14 cellular contexts compared by ENCODE assay signal in genomic region chr2:138716183-138716582, GRCh38.
DNase-seq lines count a peak whose midpoint lies in the region; ATAC-seq, FAIRE-seq and TF ChIP-seq lines count a peak whose summit lies in the region.
"Had no signal": no experiment of that assay in that cellular context is flagged by ENCODE, and none has a peak within 500 bp of the region (broad histone marks: within the 10 kb centered on the region; RNA-seq: fewer than 3 reads in every experiment).

No MANE protein-coding gene starts in this region.

- dilution Hi-C loops in keratinocyte (cut with MboI; ENCODE audit: extremely low pct_ligation_motif_present, low sequenced_read_pairs), result no loop called here

- peak; percentile 53 for FAIRE-seq in keratinocyte (lab: Jason Lieb, UNC)

- H3K79me2 ChIP-seq in keratinocyte (ENCODE audit: control insufficient read depth, insufficient read depth, low read length), result no peaks in the 10 kb centered on the region

- no peak overlapping the region for H2AFZ ChIP-seq in keratinocyte (ENCODE audit: control insufficient read depth, low read length)

- H3K27ac ChIP-seq in keratinocyte (ENCODE audit: control insufficient read depth, insufficient read depth, low read length) (no peak overlapping the region), caudate nucleus (ENCODE audit: low read depth, low read length) (no peak overlapping the region)
- H3K27ac ChIP-seq: sigmoid colon had no signal

- H3K27me3 ChIP-seq in keratinocyte (ENCODE audit: control insufficient read depth, extremely low read depth, insufficient read depth, low read length), result no peaks in the 10 kb centered on the region
- H3K27me3 ChIP-seq: sigmoid colon had no signal

- H3K27ac Mint-ChIP-seq in activated naive CD4-positive, alpha-beta T cell treated with anti-CD3 and anti-CD28 coated beads, Interleukin-2, amount 10 ng/mL, durations not matched to agents 7 days and 5 days, result no peak overlapping the region
- H3K27ac Mint-ChIP-seq: activated CD8-positive, alpha-beta memory T cell treated with anti-CD3 and anti-CD28 coated beads, Interleukin-2, amount 10 ng/mL, durations not matched to agents 7 days and 5 days; T-helper 1 cell treated with Interleukin-12 subunit alpha and Interleukin-12 subunit beta and Interleukin-4 antibody, amounts not matched to agents 30 μg/mL and 1 μg/mL, for 36 hours had no signal

- no peak overlapping the region for H3K9ac ChIP-seq in keratinocyte (ENCODE audit: control insufficient read depth, extremely low read depth, insufficient read depth, low read length)

- no peaks in the 10 kb centered on the region for H3K36me3 ChIP-seq in keratinocyte (ENCODE audit: control insufficient read depth in 2 of 2, extremely low read depth in 1 of 2, insufficient read depth in 2 of 2, low read length in 2 of 2)
- H3K36me3 ChIP-seq: sigmoid colon had no signal

- ATAC-seq in HG02588 (IDR thresholded peaks at IDR 0.05; ENCODE audit: unreplicated experiment), result peak; percentile 26
- ATAC-seq: activated CD8-positive, alpha-beta memory T cell treated with anti-CD3 and anti-CD28 coated beads, Interleukin-2, amount 10 ng/mL, durations not matched to agents 7 days and 5 days had no signal

- no peaks in the 10 kb centered on the region for H3K9me3 Mint-ChIP-seq in activated naive CD4-positive, alpha-beta T cell treated with anti-CD3 and anti-CD28 coated beads, Interleukin-2, amount 10 ng/mL, durations not matched to agents 7 days and 5 days
- H3K9me3 Mint-ChIP-seq: T-helper 1 cell treated with Interleukin-12 subunit alpha and Interleukin-12 subunit beta and Interleukin-4 antibody, amounts not matched to agents 30 μg/mL and 1 μg/mL, for 36 hours had no signal

- H3K9me1 ChIP-seq in keratinocyte (ENCODE audit: control insufficient read depth, extremely low read depth, insufficient read depth, low read length), result no peaks in the 10 kb centered on the region

- no peak overlapping the region for H3K4me3 ChIP-seq in keratinocyte (ENCODE audit: control insufficient read depth in 2 of 3, extremely low read depth in 1 of 3, insufficient read depth in 2 of 3, low read depth in 1 of 3, low read length in 3 of 3)
- H3K4me3 ChIP-seq: sigmoid colon had no signal

- no peaks in the 10 kb centered on the region for H3K4me1 Mint-ChIP-seq in activated naive CD4-positive, alpha-beta T cell treated with anti-CD3 and anti-CD28 coated beads, Interleukin-2, amount 10 ng/mL, durations not matched to agents 7 days and 5 days

- TF ChIP-seq CTCF in keratinocyte (optimal IDR thresholded peaks at IDR 0.05 in 1 of 3, IDR thresholded peaks at IDR 0.05 in 1 of 3, conservative IDR thresholded peaks at IDR 0.05 in 1 of 3; ENCODE audit: extremely low read depth in 1 of 3, insufficient read depth in 2 of 3, low read length in 3 of 3), result peak in 1 of 3 experiments; percentile 30

- H3K4me3 Mint-ChIP-seq in activated naive CD4-positive, alpha-beta T cell treated with anti-CD3 and anti-CD28 coated beads, Interleukin-2, amount 10 ng/mL, durations not matched to agents 7 days and 5 days, result no peak overlapping the region
- H3K4me3 Mint-ChIP-seq: activated CD8-positive, alpha-beta memory T cell treated with anti-CD3 and anti-CD28 coated beads, Interleukin-2, amount 10 ng/mL, durations not matched to agents 7 days and 5 days; T-helper 1 cell treated with Interleukin-12 subunit alpha and Interleukin-12 subunit beta and Interleukin-4 antibody, amounts not matched to agents 30 μg/mL and 1 μg/mL, for 36 hours had no signal

- no peaks in the 10 kb centered on the region for H4K20me1 ChIP-seq in keratinocyte (ENCODE audit: control insufficient read depth, extremely low read depth, insufficient read depth, low read length)

- DNase-seq in NCI-H2171 treated with DMSO at 0.1 percent for 48 hours (lab: John Stamatoyannopoulos, UW) (peak; percentile 10), NCI-H2171 (lab: John Stamatoyannopoulos, UW) (no peak), OCI-M1 (lab: John Stamatoyannopoulos, UW) (peak; percentile 51), keratinocyte (ENCODE audit: low read depth, low spot score) (no peak), caudate nucleus (lab: John Stamatoyannopoulos, UW) (no peak), NCI-H774 (lab: John Stamatoyannopoulos, UW) (no peak)
- no peak for DNase-seq in activated naive CD4-positive, alpha-beta T cell treated with anti-CD3 and anti-CD28 coated beads, Interleukin-2, amount 10 ng/mL, durations not matched to agents 7 days and 5 days
- DNase-seq: activated CD8-positive, alpha-beta memory T cell treated with anti-CD3 and anti-CD28 coated beads, Interleukin-2, amount 10 ng/mL, durations not matched to agents 7 days and 5 days; effector CD8-positive, alpha-beta T cell; KG1; NCI-H510A treated with DMSO at 0.1 percent for 48 hours; sigmoid colon had no signal

- no peaks in the 10 kb centered on the region for H3K27me3 Mint-ChIP-seq in activated naive CD4-positive, alpha-beta T cell treated with anti-CD3 and anti-CD28 coated beads, Interleukin-2, amount 10 ng/mL, durations not matched to agents 7 days and 5 days

- H3K4me2 ChIP-seq in keratinocyte (ENCODE audit: control insufficient read depth, extremely low read depth, insufficient read depth, low read depth, low read length), result no peak overlapping the region

- no peaks in the 10 kb centered on the region for H3K4me1 ChIP-seq in keratinocyte (ENCODE audit: control insufficient read depth, extremely low read depth, insufficient read depth, low read length)
- H3K4me1 ChIP-seq: sigmoid colon had no signal

- no peaks in the 10 kb centered on the region for H3K36me3 Mint-ChIP-seq in activated naive CD4-positive, alpha-beta T cell treated with anti-CD3 and anti-CD28 coated beads, Interleukin-2, amount 10 ng/mL, durations not matched to agents 7 days and 5 days
- H3K36me3 Mint-ChIP-seq: activated CD8-positive, alpha-beta memory T cell treated with anti-CD3 and anti-CD28 coated beads, Interleukin-2, amount 10 ng/mL, durations not matched to agents 7 days and 5 days had no signal

- no peaks in the 10 kb centered on the region for H3K9me3 ChIP-seq in keratinocyte (ENCODE audit: control insufficient read depth, low read depth, low read length)
- H3K9me3 ChIP-seq: sigmoid colon had no signal

- CTCF ChIA-PET in activated naive CD4-positive, alpha-beta T cell treated with anti-CD3 and anti-CD28 coated beads, Interleukin-2, amount 10 ng/mL, durations not matched to agents 7 days and 5 days (lab: Charles Lee), result no interaction called here

Comparison
In these comparisons a context has a peak if more than half of its experiments do, and no peak if none do; other contexts are left out.
1. DNase-seq: peak in NCI-H2171 treated with DMSO at 0.1 percent for 48 hours (single experiment) and OCI-M1 (single experiment); none in NCI-H2171 (single experiment), keratinocyte (single experiment), activated naive CD4-positive, alpha-beta T cell treated with anti-CD3 and anti-CD28 coated beads, Interleukin-2, amount 10 ng/mL, durations not matched to agents 7 days and 5 days (single experiment), caudate nucleus (0 of 61) and NCI-H774 (single experiment).